In genomic region chr1:224067621-224068457, GRCh38 we compare ENCODE assay signal across 15 cellular contexts. TPM values are rescaled to one million over a fixed set of nuclear protein-coding genes. Genes with fewer than 3 reads are reported as not detected.
DNase-seq lines count a peak whose midpoint lies in the region; ATAC-seq, FAIRE-seq and TF ChIP-seq lines count a peak whose summit lies in the region.
"Had no signal": no experiment of that assay in that cellular context is flagged by ENCODE, and none has a peak within 500 bp of the region (broad histone marks: within the 10 kb centered on the region; RNA-seq: fewer than 3 reads in every experiment).

No MANE protein-coding gene starts in this region.

- H3K4me1 ChIP-seq in K562 (replicated peaks in 1 of 2; ENCODE audit: control insufficient read depth in 2 of 2, insufficient read depth in 2 of 2, low read length in 2 of 2), result peaks cover 0 to 23% of the 10 kb centered on the region in 2 experiments; a peak in 3 of 5 replicates
- peaks cover 16% of the 10 kb centered on the region for H3K4me1 ChIP-seq in mucosa of descending colon (ENCODE audit: low read depth)
- H3K4me1 ChIP-seq in OCI-LY7 (ENCODE audit: insufficient read depth, low read length, poor library complexity, severe bottlenecking), result no peaks in the 10 kb centered on the region

- 0 out of 4 replicates have a peak, but pooled peaks of 1 of the 2 experiments have one; percentile 4 for TF ChIP-seq RAD21 in K562 (CRISPR knock-in tag; conservative IDR thresholded peaks at IDR 0.05 in 1 of 2, IDR thresholded peaks at IDR 0.05 in 1 of 2)

- H3K27ac ChIP-seq in K562 (ENCODE audit: extremely low read depth, low read depth, low read length) (no peak overlapping the region), OCI-LY7 (ENCODE audit: low read depth, low read length, poor library complexity, severe bottlenecking) (no peak overlapping the region)

- WGBS in K562 (ENCODE audit: insufficient coverage, low coverage, missing lambda C conversion rate), result 23% methylated on average over 3 of the region's 3 CpGs

- H2AFZ ChIP-seq in K562 (ENCODE audit: low read depth, low read length) (no peak overlapping the region), OCI-LY7 (ENCODE audit: low read length) (no peak overlapping the region)

- no peaks in the 10 kb centered on the region for H3K9me1 ChIP-seq in K562 (ENCODE audit: control insufficient read depth, insufficient read depth, low read length)

- in situ Hi-C loops in K562 (cut with MboI), result no loop called here

- ATAC-seq in K562, result peak; percentile 45
- peak; percentile 44 for ATAC-seq in mucosa of descending colon
- ATAC-seq in GM19328 (IDR thresholded peaks at IDR 0.05; ENCODE audit: unreplicated experiment), result no peak
- no peak for ATAC-seq in HG03378 (IDR thresholded peaks at IDR 0.05; ENCODE audit: unreplicated experiment)

- TF ChIP-seq EP300 in K562 (IDR thresholded peaks at IDR 0.05; ENCODE audit: low read length), result no peak

- no peaks in the 10 kb centered on the region for H3K79me2 ChIP-seq in K562 (ENCODE audit: control insufficient read depth, insufficient read depth, low read length)
- H3K79me2 ChIP-seq in OCI-LY7 (ENCODE audit: insufficient read depth, low read depth, low read length), result no peaks in the 10 kb centered on the region

- H3K4me2 ChIP-seq in K562 (ENCODE audit: insufficient read depth, low read length) (no peak overlapping the region), OCI-LY7 (ENCODE audit: low read length) (no peak overlapping the region)

- H4K20me1 ChIP-seq in K562 (replicated peaks; ENCODE audit: control insufficient read depth, insufficient read depth, low read length), result no peaks in the 10 kb centered on the region
- H4K20me1 ChIP-seq in OCI-LY7 (ENCODE audit: insufficient read depth, low read length), result no peaks in the 10 kb centered on the region

- CTCF ChIA-PET in K562 (lab: Yijun Ruan, JAX; ENCODE audit: low intra/inter-chr PET ratio) (no interaction called here), OCI-LY7 (lab: Charles Lee; ENCODE audit: unreplicated experiment) (no interaction called here)

- H3K27me3 ChIP-seq in K562 (ENCODE audit: control insufficient read depth in 2 of 2, insufficient read depth in 2 of 2, low read length in 2 of 2), result no peaks in the 10 kb centered on the region

- POLR2A ChIA-PET in K562 (lab: Yijun Ruan, JAX) (interaction anchor here (0.8 to 1.7 kb wide), 8 partner anchors 8 to 75 kb away, joined by 3 to 6 read pairs (median 3); no protein-coding TSS in a partner anchor), OCI-LY7 (lab: Charles Lee) (interaction anchor here (1.0 to 1.6 kb wide), 2 partner anchors 10 to 16 kb away, joined by 3 to 5 read pairs; no protein-coding TSS in a partner anchor)

- TF ChIP-seq CTCF in K562 (IDR thresholded peaks at IDR 0.05 in 2 of 3, conservative IDR thresholded peaks at IDR 0.05 in 1 of 3; ENCODE audit: insufficient read depth in 2 of 3, low read depth in 1 of 3, low read length in 3 of 3), result no peak
- TF ChIP-seq CTCF in mucosa of descending colon (IDR thresholded peaks at IDR 0.05), result no peak
- TF ChIP-seq CTCF in OCI-LY7 (conservative IDR thresholded peaks at IDR 0.05; ENCODE audit: low read length), result no peak

- H3K9me3 ChIP-seq in K562 (replicated peaks; ENCODE audit: control insufficient read depth, insufficient read depth, low read depth, low read length), result no peaks in the 10 kb centered on the region
- no peaks in the 10 kb centered on the region for H3K9me3 ChIP-seq in mucosa of descending colon
- H3K9me3 ChIP-seq in OCI-LY7 (ENCODE audit: low read length), result no peaks in the 10 kb centered on the region

- intact Hi-C loops in K562 (cut with micrococcal nuclease), result no loop called here
- intact Hi-C loops in mucosa of descending colon (cut with DNase I, micrococcal nuclease), result no loop called here
- intact Hi-C loops in OCI-LY7 (cut with micrococcal nuclease; ENCODE audit: unreplicated experiment), result no loop called here

- no peaks in the 10 kb centered on the region for H3K9me2 ChIP-seq in OCI-LY7 (ENCODE audit: insufficient read depth, low read length)

- H3K9ac ChIP-seq in K562 (ENCODE audit: insufficient read depth in 1 of 2, low read depth in 2 of 2, low read length in 2 of 2), result no peak overlapping the region

- H3K36me3 ChIP-seq in K562 (ENCODE audit: control insufficient read depth, insufficient read depth, low read length) (no peaks in the 10 kb centered on the region), mucosa of descending colon (ENCODE audit: low read depth) (no peaks in the 10 kb centered on the region), OCI-LY7 (ENCODE audit: insufficient read depth, low read length) (no peaks in the 10 kb centered on the region)

- no peak for FAIRE-seq in K562 (lab: Jason Lieb, UNC)
- FAIRE-seq: H1 had no signal

- no peak overlapping the region for H3K4me3 ChIP-seq in K562
- H3K4me3 ChIP-seq in mucosa of descending colon, result no peak overlapping the region
- H3K4me3 ChIP-seq in OCI-LY7 (ENCODE audit: low read depth, low read length, poor library complexity, severe bottlenecking), result no peak overlapping the region

- peak; percentile 52 for DNase-seq in GM03348 (ENCODE audit: low spot score)
- DNase-seq in NCI-H226, result peak; percentile 37
- DNase-seq in K562 (ENCODE audit: extremely low read depth in 1 of 4, low spot score in 3 of 4), result peak in 1 of 4 experiments; percentile 38
- DNase-seq in mucosa of descending colon, result no peak
- no peak for DNase-seq in OCI-LY7 (ENCODE audit: low spot score)
- DNase-seq in middle frontal gyrus (ENCODE audit: extremely low spot score, low spot score), result no peak
- DNase-seq: activated CD4-positive, alpha-beta T cell treated with anti-CD3 and anti-CD28 coated beads, Interleukin-2, amount 50 U/mL, for 48 hours; DMS153; head of caudate nucleus; NCI-H1436; stimulated activated CD4-positive, alpha-beta T cell treated with anti-CD3 and anti-CD28 coated beads, Interleukin-12 subunit alpha, Interleukin-12 subunit beta, amount 100 ng/mL, for 4 hours; stimulated activated naive CD4-positive, alpha-beta T cell treated with Interleukin-2 at 50 U/mL for 16 hours had no signal

- BruUV-seq in K562 (replicated peaks; lab: Mats Ljungman, UMichigan) (no TSS peak), OCI-LY7 (replicated peaks; lab: Mats Ljungman, UMichigan) (no TSS peak)

- TF ChIP-seq POLR2A in K562 (conservative IDR thresholded peaks at IDR 0.05), result no peak

TF ChIP-seq in K562, 482 proteins besides CTCF, POLR2A, EP300 and RAD21 (continues in another document):
- TF ChIP-seq ZSCAN32 (CRISPR knock-in tag; IDR thresholded peaks at IDR 0.05), result no peak
- TF ChIP-seq SMARCE1 (IDR thresholded peaks at IDR 0.05), result peak; percentile 63; the same call in 1 of the 2 replicates
- no peak for TF ChIP-seq FOXP4 (CRISPR knock-in tag; IDR thresholded peaks at IDR 0.05; ENCODE audit: borderline replicate concordance)
- 0 out of 2 replicates have a peak, but pooled peaks have one; percentile 64 for TF ChIP-seq ELF4 (CRISPR knock-in tag; IDR thresholded peaks at IDR 0.05)
- TF ChIP-seq RUNX1 (IDR thresholded peaks at IDR 0.05; ENCODE audit: low read depth), result no peak
- no peak for TF ChIP-seq ZNF165 (CRISPR knock-in tag; IDR thresholded peaks at IDR 0.05; ENCODE audit: borderline replicate concordance)
- TF ChIP-seq HDAC3 (IDR thresholded peaks at IDR 0.05; ENCODE audit: borderline replicate concordance, partially characterized antibody), result no peak
- TF ChIP-seq CBX8 (IDR thresholded peaks at IDR 0.05; ENCODE audit: borderline replicate concordance, extremely low read depth, low read depth, low read length, poor library complexity, severe bottlenecking), result no peak
- TF ChIP-seq MED1 (CRISPR knock-in tag; IDR thresholded peaks at IDR 0.05; ENCODE audit: borderline replicate concordance), result no peak
- TF ChIP-seq HNRNPL (IDR thresholded peaks at IDR 0.05; ENCODE audit: low read depth, low read length), result no peak
- TF ChIP-seq STAG1 (CRISPR knock-in tag; IDR thresholded peaks at IDR 0.05; ENCODE audit: borderline replicate concordance), result no peak
- peak; percentile 64 for TF ChIP-seq CEBPB (tag; IDR thresholded peaks at IDR 0.05)

RNA-seq across cellular contexts. Expression of gene FBXO28, which starts 46.1 kb away (rescaled TPM):
- 44.8 and 124 TPM in 2 replicates for total RNA-seq in K562 (2011; cell fraction: chromatin; rRNA removed; ENCODE audit: low replicate concordance)
- 21.3 and 25.9 TPM in 2 replicates for total RNA-seq in K562 (2011; cell fraction: nucleolus; rRNA removed)
- 42.8 and 45.4 TPM in 2 replicates for total RNA-seq in K562 (2011; cell fraction: nucleoplasm; rRNA removed)
- 22.0 and 25.3 TPM in 2 replicates for total RNA-seq in K562 (2014; rRNA removed)
- total RNA-seq in K562 (2014; rRNA removed; fragmentation: Illumina TruSeq; extraction: Trizol), result 34.8 and 38.0 TPM in 2 replicates
- total RNA-seq in K562 (2015; rRNA removed; fragmentation: Illumina TruSeq; extraction: Trizol), result 26.3 and 29.9 TPM in 2 replicates
- 27.1 and 27.8 TPM in 2 replicates for total RNA-seq in K562 (2021)
- polyA plus RNA-seq in K562 (2011; rRNA removed), result 17.0 and 27.4 TPM in 2 replicates
- polyA plus RNA-seq in K562 (2011; cell fraction: cytosol; rRNA removed), result 7.5 and 8.0 TPM in 2 replicates
- 11.4 and 11.8 TPM in 2 replicates for polyA plus RNA-seq in K562 (2011; cell fraction: nucleus; rRNA removed)
- 12.4 and 13.4 TPM in 2 replicates for polyA plus RNA-seq in K562 (2012)
- polyA plus RNA-seq in K562 (2014; fragmentation: Illumina TruSeq; extraction: Trizol), result 19.6 and 20.5 TPM in 2 replicates
- polyA plus RNA-seq in K562 (2014; fragmentation: Nextera tagmentation; extraction: Ambion mirVana), result 1 to 10 TPM; 4.1 to 5.8 TPM
- polyA plus RNA-seq in K562 (2014; rRNA removed), result 17.6 and 19.2 TPM in 2 replicates
- polyA minus RNA-seq in K562 (2011; rRNA and poly(A)+ RNA removed), result 46.2 and 46.6 TPM in 2 replicates
- polyA minus RNA-seq in K562 (2011; cell fraction: cytosol; rRNA and poly(A)+ RNA removed), result 10.0 and 15.1 TPM in 2 replicates
- 19.7 and 24.2 TPM in 2 replicates for polyA minus RNA-seq in K562 (2011; cell fraction: nucleus; rRNA and poly(A)+ RNA removed)
- total RNA-seq in mucosa of descending colon, result 10 to 100 TPM; 31.5 to 35.0 (median 31.6) TPM
- total RNA-seq in OCI-LY7 (2014; rRNA removed; shearing (Covaris generic)), result 23.3 and 25.1 TPM in 2 replicates
- 17.4 and 20.1 TPM in 2 replicates for total RNA-seq in OCI-LY7 (2022)

Comparison
In these comparisons a context has a peak if more than half of its experiments do, and no peak if none do; other contexts are left out.
1. DNase-seq: peak in GM03348 (single experiment) and NCI-H226 (single experiment); none in mucosa of descending colon (0 of 3), OCI-LY7 (single experiment) and middle frontal gyrus (single experiment).
2. ATAC-seq: peak in K562 (single experiment) and mucosa of descending colon (single experiment); none in GM19328 (single experiment) and HG03378 (single experiment).